8 cellular contexts compared by ENCODE assay signal in genomic region chr18:22032392-22032961, GRCh38.
DNase-seq lines count a peak whose midpoint lies in the region; ATAC-seq and TF ChIP-seq lines count a peak whose summit lies in the region.

No MANE protein-coding gene starts in this region.

- H3K9me3 ChIP-seq in MG63 = no peaks in the 10 kb centered on the region
- H3K9me3 ChIP-seq in fibroblast of lung (ENCODE audit: control insufficient read depth, insufficient read depth, low read depth, low read length) = no peaks in the 10 kb centered on the region

- no peaks in the 10 kb centered on the region for H3K4me1 ChIP-seq in fibroblast of lung (ENCODE audit: control insufficient read depth, extremely low read depth, insufficient read depth, low read length)

- no peak for TF ChIP-seq CTCF in fibroblast of lung (conservative IDR thresholded peaks at IDR 0.05 in 1 of 2, IDR thresholded peaks at IDR 0.05 in 1 of 2; ENCODE audit: low read depth in 1 of 2, low read length in 2 of 2)

- H3K79me2 ChIP-seq in fibroblast of lung (ENCODE audit: control insufficient read depth, insufficient read depth, low read length) = no peaks in the 10 kb centered on the region

- H2AFZ ChIP-seq in fibroblast of lung (ENCODE audit: low read length) = no peak overlapping the region

- H3K36me3 Mint-ChIP-seq in stimulated activated effector memory CD8-positive, alpha-beta T cell treated with anti-CD3 and anti-CD28 coated beads, Interleukin-12 subunit alpha, Interleukin-12 subunit beta, amount 100 ng/mL, for 72 hours = no peaks in the 10 kb centered on the region

- peak; percentile 61 for ATAC-seq in GM18867 (IDR thresholded peaks at IDR 0.05; ENCODE audit: unreplicated experiment)
- ATAC-seq in stimulated activated effector memory CD8-positive, alpha-beta T cell treated with anti-CD3 and anti-CD28 coated beads, Interleukin-12 subunit alpha, Interleukin-12 subunit beta, amount 100 ng/mL, for 72 hours = peak; percentile 36

- H3K27me3 ChIP-seq in MG63 = no peaks in the 10 kb centered on the region
- H3K27me3 ChIP-seq in fibroblast of lung (ENCODE audit: control insufficient read depth, insufficient read depth, low read length) = no peaks in the 10 kb centered on the region

- H3K4me3 Mint-ChIP-seq in stimulated activated effector memory CD8-positive, alpha-beta T cell treated with anti-CD3 and anti-CD28 coated beads, Interleukin-12 subunit alpha, Interleukin-12 subunit beta, amount 100 ng/mL, for 72 hours = no peak overlapping the region

- H3K4me1 Mint-ChIP-seq in stimulated activated effector memory CD8-positive, alpha-beta T cell treated with anti-CD3 and anti-CD28 coated beads, Interleukin-12 subunit alpha, Interleukin-12 subunit beta, amount 100 ng/mL, for 72 hours = no peaks in the 10 kb centered on the region

- H3K36me3 ChIP-seq in MG63 = no peaks in the 10 kb centered on the region
- H3K36me3 ChIP-seq in fibroblast of lung (ENCODE audit: control insufficient read depth, insufficient read depth, low read length) = no peaks in the 10 kb centered on the region

- no peak overlapping the region for H3K27ac ChIP-seq in fibroblast of lung (ENCODE audit: insufficient read depth, low read length)

- no peak overlapping the region for H3K27ac Mint-ChIP-seq in stimulated activated effector memory CD8-positive, alpha-beta T cell treated with anti-CD3 and anti-CD28 coated beads, Interleukin-12 subunit alpha, Interleukin-12 subunit beta, amount 100 ng/mL, for 72 hours

- DNase-seq in MG63 = peak; percentile 80
- DNase-seq in fibroblast of lung (ENCODE audit: low read depth in 2 of 2) = peak; percentile 40 to 98
- no peak for DNase-seq in stimulated activated effector memory CD8-positive, alpha-beta T cell treated with anti-CD3 and anti-CD28 coated beads, Interleukin-12 subunit alpha, Interleukin-12 subunit beta, amount 100 ng/mL, for 72 hours (ENCODE audit: low spot score in 2 of 2)
- no peak for DNase-seq in activated naive CD4-positive, alpha-beta T cell treated with anti-CD3 and anti-CD28 coated beads, Interleukin-2, amount 50 U/mL, for 16 hours
- DNase-seq in epidermal melanocyte (ENCODE audit: insufficient read length, low spot score) = no peak
- DNase-seq in OCI-M2 (lab: John Stamatoyannopoulos, UW; ENCODE audit: unreplicated experiment) = no peak
- DNase-seq in hippocampal formation (lab: John Stamatoyannopoulos, UW) = no peak

- H3K4me3 ChIP-seq in MG63 (no peak overlapping the region), fibroblast of lung (replicated peaks in 1 of 4; ENCODE audit: control extremely low read depth in 1 of 4, insufficient read depth in 1 of 4, low read depth in 3 of 4, low read length in 4 of 4) (no peak overlapping the region)

- H4K20me1 ChIP-seq in fibroblast of lung (ENCODE audit: control insufficient read depth, extremely low read depth, insufficient read depth, low read length) = no peaks in the 10 kb centered on the region

- H3K4me2 ChIP-seq in fibroblast of lung (ENCODE audit: extremely low read depth, insufficient read depth, low read length) = no peak overlapping the region

- no peaks in the 10 kb centered on the region for H3K9me3 Mint-ChIP-seq in stimulated activated effector memory CD8-positive, alpha-beta T cell treated with anti-CD3 and anti-CD28 coated beads, Interleukin-12 subunit alpha, Interleukin-12 subunit beta, amount 100 ng/mL, for 72 hours

- H3K9ac ChIP-seq in fibroblast of lung (ENCODE audit: insufficient read depth, low read length) = no peak overlapping the region

Comparison
In these comparisons a context has a peak if more than half of its experiments do, and no peak if none do; other contexts are left out.
1. DNase-seq: peak in MG63 (single experiment) and fibroblast of lung (2 of 2); none in stimulated activated effector memory CD8-positive, alpha-beta T cell treated with anti-CD3 and anti-CD28 coated beads, Interleukin-12 subunit alpha, Interleukin-12 subunit beta, amount 100 ng/mL, for 72 hours (0 of 2), activated naive CD4-positive, alpha-beta T cell treated with anti-CD3 and anti-CD28 coated beads, Interleukin-2, amount 50 U/mL, for 16 hours (single experiment), epidermal melanocyte (single experiment), OCI-M2 (single experiment) and hippocampal formation (0 of 2).